20 cellular contexts compared by ENCODE assay signal in the genomic region with DNA sequence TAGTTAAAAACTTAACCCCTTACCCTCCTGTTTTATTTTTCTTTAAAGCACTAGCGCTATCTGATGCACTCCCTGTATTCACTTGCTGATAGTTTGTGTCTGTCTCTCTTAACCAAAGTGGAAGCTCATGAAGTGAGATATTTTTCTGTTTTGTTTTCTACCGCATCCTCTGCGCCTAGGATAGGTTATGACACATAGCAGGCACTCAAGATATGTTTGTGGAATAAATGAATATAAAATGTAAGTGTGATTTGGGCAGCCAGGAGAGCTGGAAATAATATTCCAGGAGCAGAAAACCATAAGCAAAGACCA. TPM values are rescaled to one million over a fixed set of nuclear protein-coding genes. Genes with fewer than 3 reads are reported as not detected.
DNase-seq lines count a peak whose midpoint lies in the region; TF ChIP-seq lines count a peak whose summit lies in the region.
"Had no signal": no experiment of that assay in that cellular context is flagged by ENCODE, and none has a peak within 500 bp of the region (broad histone marks: within the 10 kb centered on the region; RNA-seq: fewer than 3 reads in every experiment).

No MANE protein-coding gene starts in this region.

- no peaks in the 10 kb centered on the region for H4K20me1 ChIP-seq in BLaER1 treated with 17β-estradiol and CSF1 and Interleukin-3, amounts not matched to agents 10 nM and 100 nM
- H4K20me1 ChIP-seq in smooth muscle cell (ENCODE audit: low read depth) = no peaks in the 10 kb centered on the region
- H4K20me1 ChIP-seq: BLaER1 had no signal

- H3K27ac Mint-ChIP-seq in immature natural killer cell = no peak overlapping the region
- H3K27ac Mint-ChIP-seq: B cell; CD14-positive monocyte; CD4-positive, alpha-beta T cell; CD8-positive, alpha-beta memory T cell; HFFc6 had no signal

- no peak overlapping the region for H2BK120ac ChIP-seq in neuronal stem cell (ENCODE audit: low read depth, low read length)

- no peaks in the 10 kb centered on the region for H3K79me2 ChIP-seq in smooth muscle cell (ENCODE audit: low read depth)

- H3F3A ChIP-seq in smooth muscle cell (ENCODE audit: low read depth) = peaks cover 3% of the 10 kb centered on the region

- TF ChIP-seq CTCF in smooth muscle cell (IDR thresholded peaks at IDR 0.05; ENCODE audit: borderline replicate concordance, insufficient read depth, poor library complexity, severe bottlenecking) = no peak
- TF ChIP-seq CTCF in stomach (IDR thresholded peaks at IDR 0.05) = no peak

- no peak overlapping the region for H4K91ac ChIP-seq in neuronal stem cell (ENCODE audit: low read depth, low read length, poor library complexity)

- intact Hi-C loops in stomach (cut with DNase I; ENCODE audit: low total_unique reads) = no loop called here

- H3K27me3 ChIP-seq in BLaER1 treated with 17β-estradiol and CSF1 and Interleukin-3, amounts not matched to agents 10 nM and 100 nM = no peaks in the 10 kb centered on the region
- H3K27me3 ChIP-seq in muscle layer of duodenum (ENCODE audit: low read depth, low read length) (no peaks in the 10 kb centered on the region), smooth muscle cell (ENCODE audit: low read depth) (no peaks in the 10 kb centered on the region), stomach (no peaks in the 10 kb centered on the region), neuronal stem cell (ENCODE audit: control insufficient read depth in 3 of 3, insufficient read depth in 3 of 3, low read depth in 1 of 3, low read length in 3 of 3) (no peaks in the 10 kb centered on the region)
- H3K27me3 ChIP-seq: BLaER1 had no signal

- H2BK5ac ChIP-seq in neuronal stem cell (ENCODE audit: low read length) = no peak overlapping the region

- no peak overlapping the region for H3K14ac ChIP-seq in neuronal stem cell (ENCODE audit: low read length)

- H3K4ac ChIP-seq in neuronal stem cell (ENCODE audit: low read length) = no peak overlapping the region

- no peak overlapping the region for H2BK12ac ChIP-seq in neuronal stem cell (ENCODE audit: low read length)

- H2AK5ac ChIP-seq in neuronal stem cell (ENCODE audit: low read depth, low read length) = no peak overlapping the region

- H3K4me2 ChIP-seq in BLaER1 treated with 17β-estradiol and CSF1 and Interleukin-3, amounts not matched to agents 10 nM and 100 nM = peak overlapping the region in 9 of 11 experiments; percentile 70 to 89 (median 80); a peak in 19 of 22 replicates
- H3K4me2 ChIP-seq in smooth muscle cell (peak overlapping the region; percentile 12), neuronal stem cell (ENCODE audit: insufficient read depth, low read length, poor library complexity, severe bottlenecking) (no peak overlapping the region)

- H3K23ac ChIP-seq in neuronal stem cell (ENCODE audit: low read depth, low read length, poor library complexity) = no peak overlapping the region

- H2AFZ ChIP-seq in smooth muscle cell (ENCODE audit: low read depth) (no peak overlapping the region), neuronal stem cell (ENCODE audit: low read length) (no peak overlapping the region)

- H3K36me3 ChIP-seq in BLaER1 treated with 17β-estradiol and CSF1 and Interleukin-3, amounts not matched to agents 10 nM and 100 nM = no peaks in the 10 kb centered on the region
- H3K36me3 ChIP-seq in muscle layer of duodenum (ENCODE audit: control insufficient read depth in 1 of 2, insufficient read depth in 2 of 2, low read length in 2 of 2) (no peaks in the 10 kb centered on the region), smooth muscle cell (ENCODE audit: low read depth) (no peaks in the 10 kb centered on the region), stomach (no peaks in the 10 kb centered on the region), neuronal stem cell (replicated peaks in 1 of 2; ENCODE audit: control insufficient read depth in 2 of 2, insufficient read depth in 2 of 2, low read length in 2 of 2) (no peaks in the 10 kb centered on the region)
- H3K36me3 ChIP-seq: BLaER1, HAP-1 had no signal

- no peak overlapping the region for H4K8ac ChIP-seq in neuronal stem cell (ENCODE audit: low read depth, low read length)

- peaks cover 0 to 2% (median 0%) of the 10 kb centered on the region in 3 donors for H3K27me3 Mint-ChIP-seq in immature natural killer cell (ENCODE audit: low read depth in 3 of 3)
- H3K27me3 Mint-ChIP-seq: B cell; CD4-positive, alpha-beta T cell; CD8-positive, alpha-beta memory T cell had no signal

- H3K9me3 ChIP-seq in BLaER1 treated with 17β-estradiol and CSF1 and Interleukin-3, amounts not matched to agents 10 nM and 100 nM (replicated peaks in 1 of 11) = peaks cover 16 to 35% (median 24%) of the 10 kb centered on the region in 11 experiments; a peak in 21 of 22 replicates
- H3K9me3 ChIP-seq in muscle layer of duodenum (ENCODE audit: control insufficient read depth in 1 of 2, low read length in 2 of 2) = peaks cover 2 to 8% of the 10 kb centered on the region in 2 donors
- no peaks in the 10 kb centered on the region for H3K9me3 ChIP-seq in smooth muscle cell (replicated peaks; ENCODE audit: low read depth)
- peaks cover 0 to 8% (median 2%) of the 10 kb centered on the region in 4 donors for H3K9me3 ChIP-seq in stomach
- peaks cover 0 to 2% of the 10 kb centered on the region in 2 donors for H3K9me3 ChIP-seq in neuronal stem cell (replicated peaks in 1 of 2; ENCODE audit: control insufficient read depth in 2 of 2, insufficient read depth in 1 of 2, low read depth in 1 of 2, low read length in 2 of 2)
- H3K9me3 ChIP-seq: HAP-1 had no signal

- no peak for TF ChIP-seq POLR2A in stomach (IDR thresholded peaks at IDR 0.05)

- no peaks in the 10 kb centered on the region for H3K36me3 Mint-ChIP-seq in immature natural killer cell
- H3K36me3 Mint-ChIP-seq: CD14-positive monocyte had no signal

- TF ChIP-seq EP300 in stomach (IDR thresholded peaks at IDR 0.05) = no peak

- no peaks in the 10 kb centered on the region for H3K79me1 ChIP-seq in neuronal stem cell (ENCODE audit: low read depth, low read length)

- no peak overlapping the region for H2BK15ac ChIP-seq in neuronal stem cell (ENCODE audit: low read length)

- DNase-seq in immature natural killer cell = peak; percentile 23 to 32 (median 29)
- no peak for DNase-seq in smooth muscle cell (lab: John Stamatoyannopoulos, UW; ENCODE audit: unreplicated experiment)
- no peak for DNase-seq in NOMO-1 treated with dmso at 0.1 percent for 144 hours (lab: John Stamatoyannopoulos, UW; ENCODE audit: unreplicated experiment)
- no peak for DNase-seq in activated effector memory CD4-positive, alpha-beta T cell treated with anti-CD3 and anti-CD28 coated beads, Interleukin-2, amount 50 U/mL, for 16 hours
- no peak for DNase-seq in stomach
- DNase-seq in neuronal stem cell (ENCODE audit: low spot score) = no peak
- DNase-seq: CD4-positive, alpha-beta T cell; CD8-positive, alpha-beta memory T cell; DMS 273 treated with DMSO at 0.1 percent for 48 hours; DMS79; GF-D8; GOT3; HFFc6 had no signal

- no peak overlapping the region for H3K4me3 Mint-ChIP-seq in immature natural killer cell
- H3K4me3 Mint-ChIP-seq: B cell; CD14-positive monocyte; CD4-positive, alpha-beta T cell; CD8-positive, alpha-beta memory T cell; HFFc6 had no signal

- peak overlapping the region in 10 of 11 experiments; percentile 81 to 99 (median 96); a peak in 20 of 22 replicates for H3K27ac ChIP-seq in BLaER1 treated with 17β-estradiol and CSF1 and Interleukin-3, amounts not matched to agents 10 nM and 100 nM
- H3K27ac ChIP-seq in muscle layer of duodenum (ENCODE audit: low read length) (peak overlapping the region; percentile 7), smooth muscle cell (ENCODE audit: low read depth) (no peak overlapping the region), stomach (no peak overlapping the region), neuronal stem cell (replicated peaks; ENCODE audit: low read length) (no peak overlapping the region)
- H3K27ac ChIP-seq: 22Rv1 had no signal

- 94% methylated on average over 3 of the region's 3 CpGs for WGBS in smooth muscle cell (ENCODE audit: low lambda C conversion rate)
- WGBS in stomach, 5 donors = 75 to 94% (median 90%) methylated on average over 3 of the region's 3 CpGs
- WGBS in neuronal stem cell (ENCODE audit: extremely low coverage in 2 of 2, insufficient read length in 2 of 2, insufficient replicate concordance in 1 of 2), 2 donors = no CpG with 5 or more reads among the region's 3 CpGs

- no peak overlapping the region for H3K18ac ChIP-seq in neuronal stem cell (ENCODE audit: low read length)

- no peaks in the 10 kb centered on the region for H3K4me1 Mint-ChIP-seq in immature natural killer cell

- peak overlapping the region in 7 of 11 experiments; percentile 77 to 83 (median 81); a peak in 9 of 22 replicates for H3K9ac ChIP-seq in BLaER1 treated with 17β-estradiol and CSF1 and Interleukin-3, amounts not matched to agents 10 nM and 100 nM
- no peak overlapping the region for H3K9ac ChIP-seq in smooth muscle cell (ENCODE audit: low read depth)
- no peak overlapping the region for H3K9ac ChIP-seq in neuronal stem cell (ENCODE audit: low read depth, low read length, poor library complexity)
- H3K9ac ChIP-seq: BLaER1 had no signal

- peak overlapping the region in 2 of 10 experiments; percentile 26 to 46; a peak in 2 of 20 replicates for H3K4me3 ChIP-seq in BLaER1 treated with 17β-estradiol and CSF1 and Interleukin-3, amounts not matched to agents 10 nM and 100 nM
- no peak overlapping the region for H3K4me3 ChIP-seq in muscle layer of duodenum (ENCODE audit: low read depth in 1 of 2, low read length in 2 of 2)
- no peak overlapping the region for H3K4me3 ChIP-seq in smooth muscle cell
- H3K4me3 ChIP-seq in stomach = no peak overlapping the region
- no peak overlapping the region for H3K4me3 ChIP-seq in neuronal stem cell (ENCODE audit: low read length in 2 of 2)
- H3K4me3 ChIP-seq: BLaER1, HAP-1 had no signal

- peaks cover 50 to 70% (median 69%) of the 10 kb centered on the region in 10 experiments for H3K4me1 ChIP-seq in BLaER1 treated with 17β-estradiol and CSF1 and Interleukin-3, amounts not matched to agents 10 nM and 100 nM
- H3K4me1 ChIP-seq in muscle layer of duodenum (ENCODE audit: control insufficient read depth in 1 of 2, insufficient read depth in 2 of 2, low read length in 2 of 2) (peaks cover 10% of the 10 kb centered on the region in 2 donors), smooth muscle cell (ENCODE audit: low read depth) (peaks cover 25% of the 10 kb centered on the region), stomach (peaks cover 0 to 38% (median 14%) of the 10 kb centered on the region in 4 donors), neuronal stem cell (ENCODE audit: control insufficient read depth in 2 of 2, insufficient read depth in 1 of 2, low read depth in 1 of 2, low read length in 2 of 2) (peaks cover 6 to 7% of the 10 kb centered on the region in 2 donors)

- H3K9me3 Mint-ChIP-seq in immature natural killer cell = no peaks in the 10 kb centered on the region
- H3K9me3 Mint-ChIP-seq: CD8-positive, alpha-beta memory T cell; HFFc6 had no signal

RNA-seq across cellular contexts. Expression of a gene that starts 49.0 kb away (rescaled TPM):
- polyA plus RNA-seq in immature natural killer cell (100 to 1,000 TPM; 194 to 275 (median 239) TPM), smooth muscle cell (142 and 152 TPM in 2 replicates), stomach (10 to 100 TPM; 50.1 to 68.8 (median 52.5) TPM)
- total RNA-seq in smooth muscle cell (44.5 and 47.8 TPM in 2 replicates), stomach (100 to 1,000 TPM in 1 of 5 donors, 10 to 100 TPM in 4; 21.3 to 219 (median 46.8) TPM)
- 357 TPM for polyA plus RNA-seq in neuronal stem cell (2013, experiment 1 of 2)
- 340 TPM for polyA plus RNA-seq in neuronal stem cell (2013, experiment 2 of 2)

RNA-seq across cellular contexts. Expression of a gene that starts 49.0 kb away (rescaled TPM):
- polyA plus RNA-seq in immature natural killer cell (1 to 10 TPM in 2 of 3 donors, under 1 TPM in 1; 0.81 to 2.8 (median 1.9) TPM), smooth muscle cell (2.0 and 3.2 TPM in 2 replicates), stomach (1 to 10 TPM in 1 of 3 donors, under 1 TPM in 2; 0.46 to 1.7 (median 0.87) TPM)
- total RNA-seq in smooth muscle cell (24.5 and 24.6 TPM in 2 replicates), stomach (10 to 100 TPM; 13.0 to 38.9 (median 17.2) TPM)
- 15.1 TPM for polyA plus RNA-seq in neuronal stem cell (2013, experiment 1 of 2)
- 15.5 TPM for polyA plus RNA-seq in neuronal stem cell (2013, experiment 2 of 2)

Comparison
In these comparisons a context has a peak if more than half of its experiments do, and no peak if none do; other contexts are left out.
1. H3K27ac ChIP-seq: peak in BLaER1 treated with 17β-estradiol and CSF1 and Interleukin-3, amounts not matched to agents 10 nM and 100 nM (10 of 11) and muscle layer of duodenum (single experiment); none in smooth muscle cell (single experiment), stomach (0 of 5) and neuronal stem cell (single experiment).
2. H3K9ac ChIP-seq: peak in BLaER1 treated with 17β-estradiol and CSF1 and Interleukin-3, amounts not matched to agents 10 nM and 100 nM (7 of 11); none in smooth muscle cell (single experiment) and neuronal stem cell (single experiment).
3. DNase-seq: peak in immature natural killer cell (3 of 3); none in smooth muscle cell (single experiment), NOMO-1 treated with dmso at 0.1 percent for 144 hours (single experiment), activated effector memory CD4-positive, alpha-beta T cell treated with anti-CD3 and anti-CD28 coated beads, Interleukin-2, amount 50 U/mL, for 16 hours (single experiment), stomach (single experiment) and neuronal stem cell (single experiment).